Comparison of ENCODE assay signal across 8 cellular contexts in the genomic region with DNA sequence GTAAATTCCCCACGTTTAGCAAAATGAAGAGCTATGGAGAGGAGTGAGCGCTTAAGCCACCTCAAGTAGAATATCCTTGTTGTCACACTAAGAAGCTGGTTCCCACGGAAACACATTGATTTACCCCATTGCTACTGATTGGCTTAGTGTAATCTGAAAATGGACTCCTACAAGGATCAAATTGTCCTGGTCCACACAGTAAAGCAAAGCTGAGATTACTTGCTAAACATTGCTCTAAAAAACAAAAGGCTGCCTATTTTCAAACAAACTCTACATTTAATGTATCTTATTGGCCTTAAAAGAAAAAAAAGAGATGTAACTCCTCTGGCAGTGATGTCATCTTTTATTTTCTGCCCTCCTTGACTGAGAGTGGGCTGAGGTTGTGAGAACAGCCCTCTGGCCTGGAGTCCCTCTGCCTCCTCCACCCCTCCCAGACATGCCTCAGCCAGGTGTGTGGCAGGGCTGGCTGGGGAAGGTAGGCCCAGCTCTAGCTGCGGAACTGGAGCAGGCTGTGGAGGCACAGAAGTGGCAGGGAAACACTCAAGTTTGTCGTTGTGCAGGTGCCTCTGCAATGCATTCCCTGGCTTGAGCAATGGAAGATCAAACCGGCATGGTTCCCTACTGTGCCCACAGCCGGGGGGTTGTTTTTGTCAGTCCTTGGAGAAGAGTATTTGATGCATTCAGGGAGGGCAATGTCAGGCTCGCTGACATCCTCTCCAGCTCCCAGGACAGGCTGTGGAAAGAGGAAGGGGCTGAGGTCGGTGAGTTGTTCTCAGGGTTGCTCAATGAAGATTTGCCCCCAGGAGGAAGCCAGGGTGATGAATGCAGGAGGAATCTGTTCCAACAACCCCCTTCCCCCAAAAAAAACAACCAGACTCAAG. TPM values are rescaled to one million over a fixed set of nuclear protein-coding genes. Genes with fewer than 3 reads are reported as not detected.
DNase-seq lines count a peak whose midpoint lies in the region; ATAC-seq, FAIRE-seq and TF ChIP-seq lines count a peak whose summit lies in the region.

No MANE protein-coding gene starts in this region.

- no peaks in the 10 kb centered on the region for H3K27me3 ChIP-seq in K562 (ENCODE audit: control insufficient read depth in 2 of 2, insufficient read depth in 2 of 2, low read length in 2 of 2)

- peaks cover 46% of the 10 kb centered on the region for H3K36me3 ChIP-seq in K562 (ENCODE audit: control insufficient read depth, insufficient read depth, low read length)

- peaks cover 48% of the 10 kb centered on the region for H3K4me1 Mint-ChIP-seq in stimulated activated memory B cell treated with anti-CD40 and anti-IgM and Interleukin-4, amounts not matched to agents 10 μg/mL and 1 μg/mL and 100 μg/mL, for 72 hours

- H3K4me1 ChIP-seq in K562 (replicated peaks in 1 of 2; ENCODE audit: control insufficient read depth in 2 of 2, insufficient read depth in 2 of 2, low read length in 2 of 2): peaks cover 6 to 13% of the 10 kb centered on the region in 2 experiments; a peak in 4 of 5 replicates

- no peaks in the 10 kb centered on the region for H3K27me3 Mint-ChIP-seq in stimulated activated memory B cell treated with anti-CD40 and anti-IgM and Interleukin-4, amounts not matched to agents 10 μg/mL and 1 μg/mL and 100 μg/mL, for 72 hours

- CTCF ChIA-PET in K562 (lab: Yijun Ruan, JAX; ENCODE audit: low intra/inter-chr PET ratio): no interaction called here

- no peak for FAIRE-seq in K562 (lab: Jason Lieb, UNC)

- H3K79me2 ChIP-seq in K562 (ENCODE audit: control insufficient read depth, insufficient read depth, low read length): peaks cover 12% of the 10 kb centered on the region

- no TSS peak for BruUV-seq in K562 (replicated peaks; lab: Mats Ljungman, UMichigan)

- peaks cover 15% of the 10 kb centered on the region for H4K20me1 ChIP-seq in K562 (replicated peaks; ENCODE audit: control insufficient read depth, insufficient read depth, low read length)

- no peak overlapping the region; the same call in 2 of the 3 replicates for H3K27ac ChIP-seq in K562 (ENCODE audit: extremely low read depth, low read depth, low read length)

- no peak for TF ChIP-seq CTCF in K562 (IDR thresholded peaks at IDR 0.05 in 2 of 3, conservative IDR thresholded peaks at IDR 0.05 in 1 of 3; ENCODE audit: insufficient read depth in 2 of 3, low read depth in 1 of 3, low read length in 3 of 3)

- peak overlapping the region; percentile 2 for H3K4me3 Mint-ChIP-seq in stimulated activated memory B cell treated with anti-CD40 and anti-IgM and Interleukin-4, amounts not matched to agents 10 μg/mL and 1 μg/mL and 100 μg/mL, for 72 hours

- TF ChIP-seq POLR2A in K562 (conservative IDR thresholded peaks at IDR 0.05): peak; percentile 70

- POLR2A ChIA-PET in K562 (lab: Yijun Ruan, JAX): interaction anchor here (0.5 to 7.1 kb wide), 11 partner anchors 8 to 334 kb away, joined by 3 to 69 read pairs (median 4); partner anchors contain the start of gene KLF6

- H3K9ac ChIP-seq in K562 (ENCODE audit: insufficient read depth in 1 of 2, low read depth in 2 of 2, low read length in 2 of 2): peak overlapping the region in 1 of 2 experiments; percentile 53; a peak in 1 of 4 replicates

- in situ Hi-C loops in G401 (cut with HindIII; ENCODE audit: low sequenced_read_pairs): no loop called here
- in situ Hi-C loops in K562 (cut with MboI): no loop called here

- no peak for TF ChIP-seq EP300 in K562 (IDR thresholded peaks at IDR 0.05; ENCODE audit: low read length)

- H3K9me1 ChIP-seq in K562 (ENCODE audit: control insufficient read depth, insufficient read depth, low read length): peaks cover 6% of the 10 kb centered on the region

- ATAC-seq in K562 (peak; percentile 79), HG02884 (IDR thresholded peaks at IDR 0.05; ENCODE audit: unreplicated experiment) (no peak), GM18502 (IDR thresholded peaks at IDR 0.05; ENCODE audit: poor library complexity, unreplicated experiment) (no peak), HG02981 (IDR thresholded peaks at IDR 0.05; ENCODE audit: unreplicated experiment) (no peak)
- peak; percentile 42 for ATAC-seq in stimulated activated memory B cell treated with anti-CD40 and anti-IgM and Interleukin-4, amounts not matched to agents 10 μg/mL and 1 μg/mL and 100 μg/mL, for 72 hours

- intact Hi-C loops in K562 (cut with micrococcal nuclease): no loop called here

- DNase-seq in G401 (ENCODE audit: low spot score) (peak; percentile 41), NCI-H345 treated with DMSO at 0.1 percent for 48 hours (lab: John Stamatoyannopoulos, UW; ENCODE audit: unreplicated experiment) (peak; percentile 41), K562 (ENCODE audit: extremely low read depth in 1 of 4, low spot score in 3 of 4) (no peak), iPS-NIHi7 (ENCODE audit: extremely low spot score) (peak; percentile 50)

- TF ChIP-seq RAD21 in K562 (CRISPR knock-in tag; conservative IDR thresholded peaks at IDR 0.05 in 1 of 2, IDR thresholded peaks at IDR 0.05 in 1 of 2): no peak

- H3K27ac Mint-ChIP-seq in stimulated activated memory B cell treated with anti-CD40 and anti-IgM and Interleukin-4, amounts not matched to agents 10 μg/mL and 1 μg/mL and 100 μg/mL, for 72 hours: peak overlapping the region; percentile 71

- WGBS in K562 (ENCODE audit: insufficient coverage, low coverage, missing lambda C conversion rate): 61% methylated on average over 8 of the region's 9 CpGs

- peaks cover 60% of the 10 kb centered on the region for H3K36me3 Mint-ChIP-seq in stimulated activated memory B cell treated with anti-CD40 and anti-IgM and Interleukin-4, amounts not matched to agents 10 μg/mL and 1 μg/mL and 100 μg/mL, for 72 hours

- H3K4me3 ChIP-seq in K562: no peak overlapping the region

- H3K9me3 ChIP-seq in K562 (replicated peaks; ENCODE audit: control insufficient read depth, insufficient read depth, low read depth, low read length): no peaks in the 10 kb centered on the region

- no peak overlapping the region for H2AFZ ChIP-seq in K562 (ENCODE audit: low read depth, low read length)

- H3K9me3 Mint-ChIP-seq in stimulated activated memory B cell treated with anti-CD40 and anti-IgM and Interleukin-4, amounts not matched to agents 10 μg/mL and 1 μg/mL and 100 μg/mL, for 72 hours: peaks cover 2% of the 10 kb centered on the region

- no peak overlapping the region for H3K4me2 ChIP-seq in K562 (ENCODE audit: insufficient read depth, low read length)

TF ChIP-seq in K562, 482 proteins besides CTCF, POLR2A, EP300 and RAD21 (continues in another document):
- no peak for TF ChIP-seq PPARD (CRISPR knock-in tag; IDR thresholded peaks at IDR 0.05)
- no peak; the same call in 1 of the 2 replicates for TF ChIP-seq ESRRB (CRISPR knock-in tag; IDR thresholded peaks at IDR 0.05; ENCODE audit: borderline replicate concordance)
- no peak for TF ChIP-seq HDAC6 (IDR thresholded peaks at IDR 0.05; ENCODE audit: low read depth, low read length)
- no peak for TF ChIP-seq ZNF444 (CRISPR knock-in tag; IDR thresholded peaks at IDR 0.05)
- TF ChIP-seq TCFL5 (CRISPR knock-in tag; conservative IDR thresholded peaks at IDR 0.05): no peak
- no peak for TF ChIP-seq ZBTB8A (IDR thresholded peaks at IDR 0.05; ENCODE audit: partially characterized antibody)
- TF ChIP-seq CTBP1 (IDR thresholded peaks at IDR 0.05; ENCODE audit: borderline replicate concordance): 0 out of 2 replicates have a peak, but pooled peaks have one; percentile 19
- no peak for TF ChIP-seq ZC3H8 (IDR thresholded peaks at IDR 0.05)
- TF ChIP-seq, protein P1, sequence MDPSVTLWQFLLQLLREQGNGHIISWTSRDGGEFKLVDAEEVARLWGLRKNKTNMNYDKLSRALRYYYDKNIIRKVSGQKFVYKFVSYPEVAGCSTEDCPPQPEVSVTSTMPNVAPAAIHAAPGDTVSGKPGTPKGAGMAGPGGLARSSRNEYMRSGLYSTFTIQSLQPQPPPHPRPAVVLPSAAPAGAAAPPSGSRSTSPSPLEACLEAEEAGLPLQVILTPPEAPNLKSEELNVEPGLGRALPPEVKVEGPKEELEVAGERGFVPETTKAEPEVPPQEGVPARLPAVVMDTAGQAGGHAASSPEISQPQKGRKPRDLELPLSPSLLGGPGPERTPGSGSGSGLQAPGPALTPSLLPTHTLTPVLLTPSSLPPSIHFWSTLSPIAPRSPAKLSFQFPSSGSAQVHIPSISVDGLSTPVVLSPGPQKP (CRISPR knock-in tag; IDR thresholded peaks at IDR 0.05): no peak
- no peak for TF ChIP-seq NFE2 (IDR thresholded peaks at IDR 0.05; ENCODE audit: low read depth)

RNA-seq across cellular contexts. Expression of gene KLF6, which starts 9.1 kb away (rescaled TPM):
- total RNA-seq in G401 (2014; rRNA removed; shearing (Covaris generic)): 25.8 and 35.8 TPM in 2 replicates
- total RNA-seq in K562 (2011; cell fraction: chromatin; rRNA removed; ENCODE audit: low replicate concordance): 54.5 and 86.4 TPM in 2 replicates
- total RNA-seq in K562 (2011; cell fraction: nucleolus; rRNA removed): 136 and 139 TPM in 2 replicates
- 92.4 and 113 TPM in 2 replicates for total RNA-seq in K562 (2011; cell fraction: nucleoplasm; rRNA removed)
- 6.9 and 10.3 TPM in 2 replicates for total RNA-seq in K562 (2014; rRNA removed)
- total RNA-seq in K562 (2014; rRNA removed; fragmentation: Illumina TruSeq; extraction: Trizol): 7.4 and 8.0 TPM in 2 replicates
- total RNA-seq in K562 (2015; rRNA removed; fragmentation: Illumina TruSeq; extraction: Trizol): 4.5 TPM in 2 replicates
- 23.9 and 25.2 TPM in 2 replicates for total RNA-seq in K562 (2021)
- polyA plus RNA-seq in K562 (2011; rRNA removed): 11.7 and 19.1 TPM in 2 replicates
- polyA plus RNA-seq in K562 (2011; cell fraction: cytosol; rRNA removed): 6.6 and 12.0 TPM in 2 replicates
- 52.6 and 53.4 TPM in 2 replicates for polyA plus RNA-seq in K562 (2011; cell fraction: nucleus; rRNA removed)
- 14.7 and 29.2 TPM in 2 replicates for polyA plus RNA-seq in K562 (2012)
- polyA plus RNA-seq in K562 (2014; fragmentation: Illumina TruSeq; extraction: Trizol): 11.1 and 12.6 TPM in 2 replicates
- polyA plus RNA-seq in K562 (2014; fragmentation: Nextera tagmentation; extraction: Ambion mirVana): 1 to 10 TPM; 3.2 to 3.7 TPM
- 8.6 and 10.2 TPM in 2 replicates for polyA plus RNA-seq in K562 (2014; rRNA removed)
- 33.0 and 43.0 TPM in 2 replicates for polyA minus RNA-seq in K562 (2011; rRNA and poly(A)+ RNA removed)
- 10.3 and 16.2 TPM in 2 replicates for polyA minus RNA-seq in K562 (2011; cell fraction: cytosol; rRNA and poly(A)+ RNA removed)
- polyA minus RNA-seq in K562 (2011; cell fraction: nucleus; rRNA and poly(A)+ RNA removed): 87.2 and 133 TPM in 2 replicates

Comparison
In these comparisons a context has a peak if more than half of its experiments do, and no peak if none do; other contexts are left out.
1. DNase-seq: peak in G401 (single experiment), NCI-H345 treated with DMSO at 0.1 percent for 48 hours (single experiment) and iPS-NIHi7 (single experiment); none in K562 (0 of 4).
2. ATAC-seq: peak in K562 (single experiment) and stimulated activated memory B cell treated with anti-CD40 and anti-IgM and Interleukin-4, amounts not matched to agents 10 μg/mL and 1 μg/mL and 100 μg/mL, for 72 hours (single experiment); none in HG02884 (single experiment), GM18502 (single experiment) and HG02981 (single experiment).